8 cellular contexts compared by ENCODE assay signal in the genomic region with DNA sequence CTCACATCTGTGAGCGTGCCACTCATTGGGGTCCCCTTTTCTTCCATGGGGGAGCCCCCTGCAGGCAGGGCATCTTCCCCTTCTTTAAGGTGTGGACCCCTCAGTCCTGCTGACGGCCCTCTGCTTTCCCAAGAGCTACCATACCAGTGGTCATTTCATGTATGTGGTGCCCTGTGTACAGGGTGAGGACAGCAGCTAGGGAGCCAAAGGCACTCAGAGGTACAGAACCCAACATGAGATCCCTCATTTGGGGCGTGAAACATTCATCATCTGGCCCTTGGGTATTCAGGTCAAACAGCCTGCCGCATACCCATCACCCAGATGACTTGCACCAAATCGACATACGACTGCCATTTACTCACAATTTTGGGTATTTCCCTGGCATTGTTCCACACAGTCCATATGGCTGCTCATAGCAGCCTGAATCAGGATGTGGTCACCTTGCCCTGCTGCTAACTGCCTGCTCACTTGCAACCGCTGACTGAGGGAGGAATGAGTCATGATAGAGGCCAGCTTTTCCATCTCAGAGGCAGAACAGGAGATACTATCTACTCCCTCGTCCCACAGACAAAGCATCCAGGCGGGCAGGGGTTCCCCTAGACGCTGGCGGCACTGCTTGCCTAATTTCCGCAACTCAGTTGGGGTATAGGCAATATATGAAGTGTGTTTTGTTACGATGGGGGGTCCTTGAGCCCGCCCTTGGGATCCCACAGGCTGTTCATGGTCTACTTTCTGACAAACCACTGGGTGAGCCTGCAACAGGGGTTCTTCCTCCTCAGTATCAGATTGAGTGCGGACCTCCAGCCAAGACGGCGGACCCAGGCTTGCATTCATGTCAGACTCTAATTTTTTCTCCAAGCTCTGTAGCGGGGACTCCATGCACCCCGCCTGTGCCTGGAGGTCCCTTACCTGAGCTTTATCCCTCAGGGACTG.
DNase-seq lines count a peak whose midpoint lies in the region; ATAC-seq and TF ChIP-seq lines count a peak whose summit lies in the region.

No MANE protein-coding gene starts in this region.

- peaks cover 3% of the 10 kb centered on the region for H3K9me3 Mint-ChIP-seq in activated CD4-positive, alpha-beta T cell treated with anti-CD3 and anti-CD28 coated beads, Interleukin-2, amount 10 ng/mL, durations not matched to agents 24 days and 14 days

- H3K36me3 Mint-ChIP-seq in activated CD4-positive, alpha-beta T cell treated with anti-CD3 and anti-CD28 coated beads, Interleukin-2, amount 10 ng/mL, durations not matched to agents 24 days and 14 days (ENCODE audit: low read depth), result no peaks in the 10 kb centered on the region

- peak; percentile 53 for ATAC-seq in HG02642 (IDR thresholded peaks at IDR 0.05; ENCODE audit: poor library complexity, unreplicated experiment)

- no peak overlapping the region for H3K4me3 Mint-ChIP-seq in activated CD4-positive, alpha-beta T cell treated with anti-CD3 and anti-CD28 coated beads, Interleukin-2, amount 10 ng/mL, durations not matched to agents 24 days and 14 days

- intact Hi-C loops in activated CD4-positive, alpha-beta T cell treated with anti-CD3 and anti-CD28 coated beads, Interleukin-2, amount 10 ng/mL, durations not matched to agents 24 days and 14 days (cut with micrococcal nuclease), result no loop called here

- no peak overlapping the region for H3K27ac Mint-ChIP-seq in activated CD4-positive, alpha-beta T cell treated with anti-CD3 and anti-CD28 coated beads, Interleukin-2, amount 10 ng/mL, durations not matched to agents 24 days and 14 days

- peaks cover 2% of the 10 kb centered on the region for H3K27me3 Mint-ChIP-seq in activated CD4-positive, alpha-beta T cell treated with anti-CD3 and anti-CD28 coated beads, Interleukin-2, amount 10 ng/mL, durations not matched to agents 24 days and 14 days

- no peak for TF ChIP-seq CTCF in GM13976 (IDR thresholded peaks at IDR 0.05; ENCODE audit: borderline replicate concordance, control extremely low read depth, extremely low read depth, insufficient read depth, missing control alignments)

- DNase-seq in activated CD4-positive, alpha-beta T cell treated with anti-CD3 and anti-CD28 coated beads, Interleukin-2, amount 10 ng/mL, durations not matched to agents 24 days and 14 days, result peak; percentile 67
- no peak for DNase-seq in activated CD4-positive, alpha-beta T cell treated with anti-CD3 and anti-CD28 coated beads, Interleukin-2, amount 50 U/mL, for 4 hours
- DNase-seq in NCI-H69 (lab: John Stamatoyannopoulos, UW) (peak; percentile 3), epidermal melanocyte (ENCODE audit: insufficient read length, low spot score) (peak; percentile 41), ecto neural progenitor cell (ENCODE audit: low spot score) (no peak), GM13976 (ENCODE audit: low spot score) (no peak), NCI-H2107 (lab: John Stamatoyannopoulos, UW) (no peak)

- in situ Hi-C loops in GM13976 (cut with MboI; ENCODE audit: low sequenced_read_pairs, unreplicated experiment), result no loop called here

- no peaks in the 10 kb centered on the region for H3K4me1 Mint-ChIP-seq in activated CD4-positive, alpha-beta T cell treated with anti-CD3 and anti-CD28 coated beads, Interleukin-2, amount 10 ng/mL, durations not matched to agents 24 days and 14 days

Comparison
In these comparisons a context has a peak if more than half of its experiments do, and no peak if none do; other contexts are left out.
1. DNase-seq: peak in activated CD4-positive, alpha-beta T cell treated with anti-CD3 and anti-CD28 coated beads, Interleukin-2, amount 10 ng/mL, durations not matched to agents 24 days and 14 days (single experiment), NCI-H69 (single experiment) and epidermal melanocyte (single experiment); none in activated CD4-positive, alpha-beta T cell treated with anti-CD3 and anti-CD28 coated beads, Interleukin-2, amount 50 U/mL, for 4 hours (0 of 2), ecto neural progenitor cell (single experiment), GM13976 (single experiment) and NCI-H2107 (single experiment).